31 cellular contexts compared by ENCODE assay signal in genomic region chr12:129901256-129901655, GRCh38. TPM values are rescaled to one million over a fixed set of nuclear protein-coding genes. Genes with fewer than 3 reads are reported as not detected.
DNase-seq lines count a peak whose midpoint lies in the region; FAIRE-seq and TF ChIP-seq lines count a peak whose summit lies in the region.
"Had no signal": no experiment of that assay in that cellular context is flagged by ENCODE, and none has a peak within 500 bp of the region (broad histone marks: within the 10 kb centered on the region; RNA-seq: fewer than 3 reads in every experiment).

No MANE protein-coding gene starts in this region.

- H3K27me3 Mint-ChIP-seq in glutamatergic neuron (ENCODE audit: unreplicated experiment) = peaks cover 4% of the 10 kb centered on the region

- H3K4me3 ChIP-seq in HUES48 (ENCODE audit: low read depth, low read length) = peak overlapping the region; percentile 16; the same call in 1 of the 2 replicates
- H3K4me3 ChIP-seq in brain microvascular endothelial cell (ENCODE audit: low read depth, low read length) = no peak overlapping the region
- H3K4me3 ChIP-seq in retinal pigment epithelial cell (ENCODE audit: low read length) = peak overlapping the region; percentile 16
- H3K4me3 ChIP-seq: gastrocnemius medialis, skin epidermis, vagina had no signal

- no peaks in the 10 kb centered on the region for H3K9me3 ChIP-seq in HUES48 (ENCODE audit: control insufficient read depth, insufficient read depth, low read length)
- H3K9me3 ChIP-seq: gastrocnemius medialis, vagina had no signal

- no peak for FAIRE-seq in D721Med (lab: Jason Lieb, UNC)
- FAIRE-seq: G401.6, GM18507, H54 had no signal

- peaks cover 44% of the 10 kb centered on the region for H3K27me3 ChIP-seq in HUES48 (ENCODE audit: control insufficient read depth, insufficient read depth, low read length)
- H3K27me3 ChIP-seq in brain microvascular endothelial cell (replicated peaks) = no peaks in the 10 kb centered on the region
- H3K27me3 ChIP-seq: vagina had no signal

- H3K36me3 ChIP-seq in HUES48 (ENCODE audit: control insufficient read depth, insufficient read depth, low read length) = peaks cover 9% of the 10 kb centered on the region
- no peaks in the 10 kb centered on the region for H3K36me3 ChIP-seq in brain microvascular endothelial cell (replicated peaks)
- H3K36me3 ChIP-seq: gastrocnemius medialis, vagina had no signal

- H3K4me1 Mint-ChIP-seq in glutamatergic neuron (ENCODE audit: low read depth, unreplicated experiment) = peaks cover 4% of the 10 kb centered on the region
- H3K4me1 Mint-ChIP-seq: activated naive CD8-positive, alpha-beta T cell treated with anti-CD3 and anti-CD28 coated beads, Interleukin-2, amount 50 U/mL, for 24 hours; CD4-positive, CD25-positive, alpha-beta regulatory T cell; naive thymus-derived CD4-positive, alpha-beta T cell; stimulated activated memory B cell treated with anti-CD40 and anti-IgM and Interleukin-4, amounts not matched to agents 10 μg/mL and 1 μg/mL and 100 μg/mL, for 72 hours had no signal

- H3K4me1 ChIP-seq in HUES48 (ENCODE audit: control insufficient read depth, insufficient read depth, low read length) = peaks cover 35% of the 10 kb centered on the region
- H3K4me1 ChIP-seq: gastrocnemius medialis, vagina had no signal

- in situ Hi-C loops in brain microvascular endothelial cell (cut with HindIII; ENCODE audit: low pct_ligation_motif_present, low sequenced_read_pairs) = no loop called here

- peak overlapping the region; percentile 91 for H3K4me3 Mint-ChIP-seq in glutamatergic neuron (ENCODE audit: unreplicated experiment)
- H3K4me3 Mint-ChIP-seq: activated CD4-positive, alpha-beta memory T cell treated with anti-CD3 and anti-CD28 coated beads for 36 hours; activated naive CD8-positive, alpha-beta T cell treated with anti-CD3 and anti-CD28 coated beads, Interleukin-2, amount 50 U/mL, for 24 hours; CD4-positive, CD25-positive, alpha-beta regulatory T cell; naive thymus-derived CD4-positive, alpha-beta T cell; stimulated activated memory B cell treated with anti-CD40 and anti-IgM and Interleukin-4, amounts not matched to agents 10 μg/mL and 1 μg/mL and 100 μg/mL, for 72 hours had no signal

- no peak overlapping the region for H3K27ac Mint-ChIP-seq in glutamatergic neuron (ENCODE audit: unreplicated experiment)
- H3K27ac Mint-ChIP-seq: activated CD4-positive, alpha-beta memory T cell treated with anti-CD3 and anti-CD28 coated beads for 36 hours; activated naive CD8-positive, alpha-beta T cell treated with anti-CD3 and anti-CD28 coated beads, Interleukin-2, amount 50 U/mL, for 24 hours; CD4-positive, CD25-positive, alpha-beta regulatory T cell; naive thymus-derived CD4-positive, alpha-beta T cell; stimulated activated memory B cell treated with anti-CD40 and anti-IgM and Interleukin-4, amounts not matched to agents 10 μg/mL and 1 μg/mL and 100 μg/mL, for 72 hours had no signal

- no peak overlapping the region for H3K9ac ChIP-seq in HUES48 (ENCODE audit: low read depth, low read length)

- H3K9me3 Mint-ChIP-seq in glutamatergic neuron (ENCODE audit: unreplicated experiment) = peaks cover 6% of the 10 kb centered on the region
- H3K9me3 Mint-ChIP-seq: activated CD4-positive, alpha-beta memory T cell treated with anti-CD3 and anti-CD28 coated beads for 36 hours; activated naive CD8-positive, alpha-beta T cell treated with anti-CD3 and anti-CD28 coated beads, Interleukin-2, amount 50 U/mL, for 24 hours; stimulated activated memory B cell treated with anti-CD40 and anti-IgM and Interleukin-4, amounts not matched to agents 10 μg/mL and 1 μg/mL and 100 μg/mL, for 72 hours had no signal

- H3K36me3 Mint-ChIP-seq in glutamatergic neuron (ENCODE audit: unreplicated experiment) = peaks cover 3% of the 10 kb centered on the region
- H3K36me3 Mint-ChIP-seq: activated CD4-positive, alpha-beta memory T cell treated with anti-CD3 and anti-CD28 coated beads for 36 hours; CD4-positive, CD25-positive, alpha-beta regulatory T cell; naive thymus-derived CD4-positive, alpha-beta T cell; stimulated activated memory B cell treated with anti-CD40 and anti-IgM and Interleukin-4, amounts not matched to agents 10 μg/mL and 1 μg/mL and 100 μg/mL, for 72 hours had no signal

- H3K27ac ChIP-seq in HUES48 (ENCODE audit: low read depth, low read length) = no peak overlapping the region
- H3K27ac ChIP-seq in brain microvascular endothelial cell = peak overlapping the region; percentile 32
- H3K27ac ChIP-seq: gastrocnemius medialis, skin epidermis, vagina had no signal

- DNase-seq in brain microvascular endothelial cell (peak; percentile 58), glutamatergic neuron (no peak), retinal pigment epithelial cell (ENCODE audit: low read depth) (peak; percentile 71), NCI-H446 treated with DMSO at 0.1 percent for 48 hours (lab: John Stamatoyannopoulos, UW) (no peak), D721Med (ENCODE audit: insufficient read length, low spot score) (no peak), NCI-H1694 treated with DMSO at 0.1 percent for 48 hours (lab: John Stamatoyannopoulos, UW) (no peak)
- DNase-seq: activated CD4-positive, alpha-beta memory T cell treated with anti-CD3 and anti-CD28 coated beads for 36 hours; activated CD4-positive, CD25-positive, alpha-beta regulatory T cell; activated effector memory CD4-positive, alpha-beta T cell treated with Interleukin-2 at 50 U/mL for 16 hours; activated naive CD8-positive, alpha-beta T cell treated with anti-CD3 and anti-CD28 coated beads, Interleukin-2, amount 50 U/mL, for 24 hours; CD4-positive, CD25-positive, alpha-beta regulatory T cell; erythroblast; gastrocnemius medialis; MM.1S; naive thymus-derived CD4-positive, alpha-beta T cell; NCI-H1436 treated with DMSO at 0.1 percent for 48 hours; NCI-H524 treated with DMSO at 0.1 percent for 48 hours; RPMI8226; stimulated activated CD4-positive, alpha-beta T cell treated with anti-CD3 and anti-CD28 coated beads, Interleukin-2, amount 100 ng/mL, for 24 hours; T1000 had no signal

- TF ChIP-seq CTCF in brain microvascular endothelial cell (IDR thresholded peaks at IDR 0.05; ENCODE audit: low read depth, low read length, missing control alignments) (no peak), glutamatergic neuron (IDR thresholded peaks at IDR 0.05; ENCODE audit: partially characterized antibody, unreplicated experiment) (no peak), retinal pigment epithelial cell (conservative IDR thresholded peaks at IDR 0.05; ENCODE audit: low read depth, low read length) (no peak), D721Med (IDR thresholded peaks at IDR 0.05; ENCODE audit: insufficient read depth, missing control alignments) (no peak)

RNA-seq across cellular contexts. Expression of gene TMEM132D, which starts 2.6 kb away (rescaled TPM):
- 16.5 TPM for total RNA-seq in glutamatergic neuron (ENCODE audit: unreplicated experiment)
- total RNA-seq: activated CD4-positive, alpha-beta memory T cell treated with anti-CD3 and anti-CD28 coated beads for 36 hours; cardiac septum; CD4-positive, CD25-positive, alpha-beta regulatory T cell; dermis microvascular lymphatic vessel endothelial cell; gastrocnemius medialis; left lobe of liver; mesenteric fat pad; naive thymus-derived CD4-positive, alpha-beta T cell; vagina had no signal

Comparison
In these comparisons a context has a peak if more than half of its experiments do, and no peak if none do; other contexts are left out.
1. DNase-seq: peak in brain microvascular endothelial cell (single experiment) and retinal pigment epithelial cell (single experiment); none in glutamatergic neuron (single experiment), NCI-H446 treated with DMSO at 0.1 percent for 48 hours (single experiment), D721Med (single experiment) and NCI-H1694 treated with DMSO at 0.1 percent for 48 hours (single experiment).